Comparison of ENCODE assay signal across 16 cellular contexts in the genomic region with DNA sequence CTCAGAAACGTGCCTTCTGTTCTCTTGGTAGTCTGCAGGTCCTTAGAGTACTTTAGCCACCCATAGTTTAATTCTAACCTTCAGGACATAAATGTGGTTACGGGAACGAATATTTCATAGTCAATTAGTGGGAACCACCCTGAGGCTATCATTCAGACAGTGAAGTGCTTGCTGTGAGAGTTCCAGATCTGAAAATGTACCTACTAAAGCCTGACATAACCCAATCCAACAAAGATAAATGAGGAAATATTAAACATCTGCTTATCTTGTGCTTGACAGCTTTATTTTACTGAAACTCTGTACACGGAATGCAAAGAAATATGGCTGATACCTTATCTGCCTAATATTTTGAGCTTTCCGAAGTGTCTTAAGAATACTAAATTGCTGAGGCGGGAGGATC.
"Had no signal": no experiment of that assay in that cellular context is flagged by ENCODE, and none has a peak within 500 bp of the region (broad histone marks: within the 10 kb centered on the region; RNA-seq: fewer than 3 reads in every experiment).

No MANE protein-coding gene starts in this region.

- ATAC-seq: activated CD4-positive, CD25-positive, alpha-beta regulatory T cell treated with anti-CD3 and anti-CD28 coated beads, Interleukin-2, amount 50 U/mL, for 24 hours; activated naive CD8-positive, alpha-beta T cell treated with anti-CD3 and anti-CD28 coated beads, Interleukin-2, amount 50 U/mL, for 24 hours; activated T-cell treated with anti-CD3 and anti-CD28 coated beads, Interleukin-2, amount 50 U/mL, for 4 hours; gastroesophageal sphincter; heart right ventricle had no signal

- DNase-seq: activated CD4-positive, alpha-beta T cell treated with anti-CD3 and anti-CD28 coated beads, Interleukin-2, amount 10 ng/mL, durations not matched to agents 7 days and 5 days; activated CD8-positive, alpha-beta memory T cell treated with anti-CD3 and anti-CD28 coated beads, Interleukin-2, amount 50 U/mL, for 4 hours; activated naive CD4-positive, alpha-beta T cell treated with anti-CD3 and anti-CD28 coated beads, Interleukin-2, amount 10 ng/mL, durations not matched to agents 7 days and 5 days; activated naive CD8-positive, alpha-beta T cell treated with anti-CD3 and anti-CD28 coated beads, Interleukin-2, amount 50 U/mL, for 24 hours; activated T-cell treated with anti-CD3 and anti-CD28 coated beads, Interleukin-2, amount 50 U/mL, for 4 hours; aorta; brain microvascular endothelial cell; central memory CD4-positive, alpha-beta T cell; heart right ventricle; immature natural killer cell; kidney glomerular epithelial cell; retina; spleen; stimulated activated naive CD4-positive, alpha-beta T cell had no signal
